ENCODE assay signal across 9 cellular contexts in genomic region chr5:128083033-128083810, GRCh38. TPM values are rescaled to one million over a fixed set of nuclear protein-coding genes. Genes with fewer than 3 reads are reported as not detected.
DNase-seq lines count a peak whose midpoint lies in the region; ATAC-seq, FAIRE-seq and TF ChIP-seq lines count a peak whose summit lies in the region.
"Had no signal": no experiment of that assay in that cellular context is flagged by ENCODE, and none has a peak within 500 bp of the region (broad histone marks: within the 10 kb centered on the region; RNA-seq: fewer than 3 reads in every experiment).

TSS of gene SLC12A2 (plus strand) at chr5:128083766. CDS start at chr5:128083955, 189 bp downstream.

- peak within 1 kb of the TSS; percentile 87 for H2AFZ ChIP-seq in keratinocyte (ENCODE audit: control insufficient read depth, low read length)

- peaks cover 19% of the 10 kb centered on the region for H3K4me1 ChIP-seq in keratinocyte (ENCODE audit: control insufficient read depth, extremely low read depth, insufficient read depth, low read length)

- peaks cover 57% of the 10 kb centered on the region for H3K79me2 ChIP-seq in keratinocyte (ENCODE audit: control insufficient read depth, insufficient read depth, low read length)

- no peaks in the 10 kb centered on the region for H3K9me1 ChIP-seq in keratinocyte (ENCODE audit: control insufficient read depth, extremely low read depth, insufficient read depth, low read length)

- H3K36me3 ChIP-seq in keratinocyte (ENCODE audit: control insufficient read depth in 2 of 2, extremely low read depth in 1 of 2, insufficient read depth in 2 of 2, low read length in 2 of 2): no peaks in the 10 kb centered on the region

- peak; percentile 97 for DNase-seq in AG10803 (ENCODE audit: low read depth)
- DNase-seq in NCI-H446 treated with DMSO at 0.1 percent for 48 hours (lab: John Stamatoyannopoulos, UW): peak; percentile 82
- peak; percentile 90 for DNase-seq in activated CD4-positive, CD25-positive, alpha-beta regulatory T cell treated with anti-CD3 and anti-CD28 coated beads, Interleukin-2, amount 50 U/mL, for 72 hours
- peak; percentile 93 for DNase-seq in cerebellar cortex (ENCODE audit: low spot score)
- DNase-seq in keratinocyte (ENCODE audit: low read depth, low spot score): peak; percentile 55
- peak; percentile 75 to 85 (median 75) for DNase-seq in stimulated activated CD4-positive, alpha-beta T cell treated with anti-CD3 and anti-CD28 coated beads, Interleukin-12 subunit alpha, Interleukin-12 subunit beta, amount 100 ng/mL, for 48 hours (ENCODE audit: low read depth in 2 of 3, low spot score in 1 of 3)

- no peaks in the 10 kb centered on the region for H4K20me1 ChIP-seq in keratinocyte (ENCODE audit: control insufficient read depth, extremely low read depth, insufficient read depth, low read length)

- TF ChIP-seq CTCF in AG10803 (conservative IDR thresholded peaks at IDR 0.05; ENCODE audit: low read length) (no peak), keratinocyte (optimal IDR thresholded peaks at IDR 0.05 in 1 of 3, IDR thresholded peaks at IDR 0.05 in 1 of 3, conservative IDR thresholded peaks at IDR 0.05 in 1 of 3; ENCODE audit: extremely low read depth in 1 of 3, insufficient read depth in 2 of 3, low read length in 3 of 3) (peak in 1 of 3 experiments; percentile 5)

- peak within 1 kb of the TSS; percentile 95 for H3K4me2 ChIP-seq in keratinocyte (ENCODE audit: control insufficient read depth, extremely low read depth, insufficient read depth, low read depth, low read length)

- no peak for FAIRE-seq in keratinocyte (lab: Jason Lieb, UNC)
- FAIRE-seq: TTC549 had no signal

- ATAC-seq in GM19035 (IDR thresholded peaks at IDR 0.05; ENCODE audit: unreplicated experiment) (peak; percentile 59), HG03342 (IDR thresholded peaks at IDR 0.05; ENCODE audit: unreplicated experiment) (peak; percentile 60)

- no peaks in the 10 kb centered on the region for H3K9me3 ChIP-seq in keratinocyte (ENCODE audit: control insufficient read depth, low read depth, low read length)

- peak within 1 kb of the TSS; percentile 82 for H3K9ac ChIP-seq in keratinocyte (ENCODE audit: control insufficient read depth, extremely low read depth, insufficient read depth, low read length)

- dilution Hi-C loops in keratinocyte (cut with MboI; ENCODE audit: extremely low pct_ligation_motif_present, low sequenced_read_pairs): no loop called here

- no peaks in the 10 kb centered on the region for H3K27me3 ChIP-seq in keratinocyte (ENCODE audit: control insufficient read depth, extremely low read depth, insufficient read depth, low read length)

- H3K4me3 ChIP-seq in AG10803 (ENCODE audit: low read length): peak within 1 kb of the TSS; percentile 91
- peak within 1 kb of the TSS; percentile 71 to 85 (median 73) for H3K4me3 ChIP-seq in keratinocyte (ENCODE audit: control insufficient read depth in 2 of 3, extremely low read depth in 1 of 3, insufficient read depth in 2 of 3, low read depth in 1 of 3, low read length in 3 of 3)

- peak within 1 kb of the TSS; percentile 74 for H3K27ac ChIP-seq in keratinocyte (ENCODE audit: control insufficient read depth, insufficient read depth, low read length)

RNA-seq across cellular contexts. Expression of gene SLC12A2, which starts in this region (rescaled TPM):
- 10.1 to 15.5 TPM (median 12.4 TPM) in 3 replicates for polyA plus RNA-seq in keratinocyte
- 23.4 TPM for polyA plus RNA-seq in keratinocyte (2011; ENCODE audit: low read depth)
- 2.8 and 5.6 TPM in 2 replicates for polyA plus RNA-seq in keratinocyte (2011; cell fraction: cytosol; rRNA removed)
- 13.6 and 19.4 TPM in 2 replicates for polyA plus RNA-seq in keratinocyte (2011; cell fraction: nucleus; rRNA removed)
- 5.8 and 12.2 TPM in 2 replicates for polyA plus RNA-seq in keratinocyte (2012; ENCODE audit: low replicate concordance)
- 8.0 to 56.9 TPM (median 30.8 TPM) in 3 replicates for polyA minus RNA-seq in keratinocyte
- 21.5 TPM for polyA minus RNA-seq in keratinocyte (2011; cell fraction: cytosol; rRNA and poly(A)+ RNA removed)
- 52.0 and 96.6 TPM in 2 replicates for polyA minus RNA-seq in keratinocyte (2011; cell fraction: nucleus; rRNA and poly(A)+ RNA removed)

Comparison
In these comparisons a context has a peak if more than half of its experiments do, and no peak if none do; other contexts are left out.
1. Peak in every context shown above with its lines: DNase-seq, ATAC-seq, H3K4me3 ChIP-seq and H3K27ac ChIP-seq.